In genomic region chr18:49846718-49847470, GRCh38 we compare ENCODE assay signal across 18 cellular contexts. TPM values are rescaled to one million over a fixed set of nuclear protein-coding genes. Genes with fewer than 3 reads are reported as not detected.
DNase-seq lines count a peak whose midpoint lies in the region; ATAC-seq and TF ChIP-seq lines count a peak whose summit lies in the region.
"Had no signal": no experiment of that assay in that cellular context is flagged by ENCODE, and none has a peak within 500 bp of the region (broad histone marks: within the 10 kb centered on the region; RNA-seq: fewer than 3 reads in every experiment).

No MANE protein-coding gene starts in this region.

- peaks cover 6% of the 10 kb centered on the region for H3K27me3 Mint-ChIP-seq in activated naive CD8-positive, alpha-beta T cell treated with anti-CD3 and anti-CD28 coated beads, Interleukin-2, amount 10 ng/mL, durations not matched to agents 7 days and 5 days
- peaks cover 9% of the 10 kb centered on the region for H3K27me3 Mint-ChIP-seq in activated naive CD8-positive, alpha-beta T cell treated with anti-CD3 and anti-CD28 coated beads for 36 hours
- peaks cover 7% of the 10 kb centered on the region for H3K27me3 Mint-ChIP-seq in activated CD4-positive, alpha-beta T cell treated with anti-CD3 and anti-CD28 coated beads, Interleukin-2, amount 10 ng/mL, durations not matched to agents 7 days and 5 days
- H3K27me3 Mint-ChIP-seq: stimulated activated naive CD8-positive, alpha-beta T cell treated with anti-CD3 and anti-CD28 coated beads, Interleukin-15, Interleukin-2, amounts not matched to agents 100 ng/mL and 50 ng/mL, for 24 hours had no signal

- CTCF ChIA-PET in activated CD4-positive, alpha-beta T cell treated with anti-CD3 and anti-CD28 coated beads, Interleukin-2, amount 10 ng/mL, durations not matched to agents 7 days and 5 days (lab: Charles Lee), result interaction anchor here (1.0 kb wide), 1 partner anchor 343 kb away, joined by 4 read pairs; no protein-coding TSS in a partner anchor

- H3K36me3 Mint-ChIP-seq in activated naive CD8-positive, alpha-beta T cell treated with anti-CD3 and anti-CD28 coated beads, Interleukin-2, amount 10 ng/mL, durations not matched to agents 7 days and 5 days, result no peaks in the 10 kb centered on the region
- H3K36me3 Mint-ChIP-seq in activated naive CD8-positive, alpha-beta T cell treated with anti-CD3 and anti-CD28 coated beads for 36 hours, result no peaks in the 10 kb centered on the region
- no peaks in the 10 kb centered on the region for H3K36me3 Mint-ChIP-seq in activated CD4-positive, alpha-beta T cell treated with anti-CD3 and anti-CD28 coated beads, Interleukin-2, amount 10 ng/mL, durations not matched to agents 7 days and 5 days (ENCODE audit: low read depth)
- H3K36me3 Mint-ChIP-seq: naive B cell, T-cell had no signal

- DNase-seq in activated naive CD8-positive, alpha-beta T cell treated with anti-CD3 and anti-CD28 coated beads, Interleukin-2, amount 10 ng/mL, durations not matched to agents 7 days and 5 days, result no peak
- no peak for DNase-seq in activated naive CD8-positive, alpha-beta T cell treated with anti-CD3 and anti-CD28 coated beads for 36 hours
- DNase-seq in NCI-H187 treated with DMSO at 0.1 percent for 48 hours (lab: John Stamatoyannopoulos, UW) (peak; percentile 23), colonic mucosa (peak; percentile 15), vagina (ENCODE audit: extremely low spot score in 2 of 2) (peak; percentile 77 to 85)
- DNase-seq in activated CD4-positive, alpha-beta T cell treated with anti-CD3 and anti-CD28 coated beads, Interleukin-2, amount 10 ng/mL, durations not matched to agents 7 days and 5 days, result no peak
- DNase-seq in effector memory CD4-positive, alpha-beta T cell, result no peak
- DNase-seq: activated CD4-positive, alpha-beta T cell treated with anti-CD3 and anti-CD28 coated beads for 48 hours; activated effector memory CD4-positive, alpha-beta T cell treated with Interleukin-2 at 50 U/mL for 16 hours; DMS153; naive B cell; ovary; stimulated activated CD4-positive, alpha-beta T cell treated with anti-CD3 and anti-CD28 coated beads, Interleukin-1b, Interleukin-23, amount 100 ng/mL, for 48 hours; T-cell; upper lobe of left lung had no signal

- no peak overlapping the region for H3K9ac ChIP-seq in colonic mucosa (ENCODE audit: low read depth in 2 of 2, low read length in 2 of 2)

- TF ChIP-seq CTCF in colonic mucosa (IDR thresholded peaks at IDR 0.05) (no peak), vagina (IDR thresholded peaks at IDR 0.05) (no peak)

- H3K4me3 Mint-ChIP-seq in activated naive CD8-positive, alpha-beta T cell treated with anti-CD3 and anti-CD28 coated beads, Interleukin-2, amount 10 ng/mL, durations not matched to agents 7 days and 5 days, result no peak overlapping the region
- no peak overlapping the region for H3K4me3 Mint-ChIP-seq in activated naive CD8-positive, alpha-beta T cell treated with anti-CD3 and anti-CD28 coated beads for 36 hours
- no peak overlapping the region for H3K4me3 Mint-ChIP-seq in activated CD4-positive, alpha-beta T cell treated with anti-CD3 and anti-CD28 coated beads, Interleukin-2, amount 10 ng/mL, durations not matched to agents 7 days and 5 days
- H3K4me3 Mint-ChIP-seq: naive B cell; stimulated activated naive CD8-positive, alpha-beta T cell treated with anti-CD3 and anti-CD28 coated beads, Interleukin-15, Interleukin-2, amounts not matched to agents 100 ng/mL and 50 ng/mL, for 24 hours; T-cell had no signal

- peak overlapping the region; percentile 58 for H3K27ac Mint-ChIP-seq in activated naive CD8-positive, alpha-beta T cell treated with anti-CD3 and anti-CD28 coated beads, Interleukin-2, amount 10 ng/mL, durations not matched to agents 7 days and 5 days
- no peak overlapping the region for H3K27ac Mint-ChIP-seq in activated naive CD8-positive, alpha-beta T cell treated with anti-CD3 and anti-CD28 coated beads for 36 hours
- H3K27ac Mint-ChIP-seq in activated CD4-positive, alpha-beta T cell treated with anti-CD3 and anti-CD28 coated beads, Interleukin-2, amount 10 ng/mL, durations not matched to agents 7 days and 5 days, result no peak overlapping the region
- H3K27ac Mint-ChIP-seq: stimulated activated naive CD8-positive, alpha-beta T cell treated with anti-CD3 and anti-CD28 coated beads, Interleukin-15, Interleukin-2, amounts not matched to agents 100 ng/mL and 50 ng/mL, for 24 hours; T-cell had no signal

- H3K9me3 ChIP-seq in colonic mucosa (no peaks in the 10 kb centered on the region), vagina (no peaks in the 10 kb centered on the region)
- H3K9me3 ChIP-seq in effector memory CD4-positive, alpha-beta T cell (ENCODE audit: control insufficient read depth, low read length), result no peaks in the 10 kb centered on the region
- H3K9me3 ChIP-seq: ovary, upper lobe of left lung had no signal

- H3K4me3 ChIP-seq in colonic mucosa (no peak overlapping the region), vagina (no peak overlapping the region)
- H3K4me3 ChIP-seq in effector memory CD4-positive, alpha-beta T cell (ENCODE audit: insufficient read depth, low read depth, low read length, poor library complexity, severe bottlenecking), result no peak overlapping the region
- H3K4me3 ChIP-seq: coronary artery, ovary, upper lobe of left lung had no signal

- H3K27ac ChIP-seq in colonic mucosa (no peak overlapping the region), vagina (no peak overlapping the region)
- H3K27ac ChIP-seq in effector memory CD4-positive, alpha-beta T cell (ENCODE audit: insufficient read depth, low read length, poor library complexity, severe bottlenecking), result no peak overlapping the region
- H3K27ac ChIP-seq: coronary artery, ovary, upper lobe of left lung had no signal

- H3K27me3 ChIP-seq in colonic mucosa, result no peaks in the 10 kb centered on the region
- no peaks in the 10 kb centered on the region for H3K27me3 ChIP-seq in vagina
- no peaks in the 10 kb centered on the region for H3K27me3 ChIP-seq in effector memory CD4-positive, alpha-beta T cell (replicated peaks; ENCODE audit: control insufficient read depth, insufficient read depth, low read length, poor library complexity, severe bottlenecking)
- H3K27me3 ChIP-seq: ovary, upper lobe of left lung had no signal

- H3K4me1 ChIP-seq in colonic mucosa (peaks cover 11% of the 10 kb centered on the region), vagina (peaks cover 10% of the 10 kb centered on the region)
- H3K4me1 ChIP-seq in effector memory CD4-positive, alpha-beta T cell (ENCODE audit: control insufficient read depth, insufficient read depth, low read length, poor library complexity, severe bottlenecking), result no peaks in the 10 kb centered on the region

- peaks cover 4% of the 10 kb centered on the region for H3K4me1 Mint-ChIP-seq in activated naive CD8-positive, alpha-beta T cell treated with anti-CD3 and anti-CD28 coated beads, Interleukin-2, amount 10 ng/mL, durations not matched to agents 7 days and 5 days
- no peaks in the 10 kb centered on the region for H3K4me1 Mint-ChIP-seq in activated naive CD8-positive, alpha-beta T cell treated with anti-CD3 and anti-CD28 coated beads for 36 hours
- peaks cover 5% of the 10 kb centered on the region for H3K4me1 Mint-ChIP-seq in activated CD4-positive, alpha-beta T cell treated with anti-CD3 and anti-CD28 coated beads, Interleukin-2, amount 10 ng/mL, durations not matched to agents 7 days and 5 days
- H3K4me1 Mint-ChIP-seq: T-cell had no signal

- no peak for ATAC-seq in activated naive CD8-positive, alpha-beta T cell treated with anti-CD3 and anti-CD28 coated beads, Interleukin-2, amount 10 ng/mL, durations not matched to agents 7 days and 5 days (ENCODE audit: low read depth)
- no peak for ATAC-seq in GM21576 (IDR thresholded peaks at IDR 0.05; ENCODE audit: unreplicated experiment)
- ATAC-seq: T-cell had no signal

- no peaks in the 10 kb centered on the region for H3K9me3 Mint-ChIP-seq in activated naive CD8-positive, alpha-beta T cell treated with anti-CD3 and anti-CD28 coated beads, Interleukin-2, amount 10 ng/mL, durations not matched to agents 7 days and 5 days
- no peaks in the 10 kb centered on the region for H3K9me3 Mint-ChIP-seq in activated naive CD8-positive, alpha-beta T cell treated with anti-CD3 and anti-CD28 coated beads for 36 hours
- no peaks in the 10 kb centered on the region for H3K9me3 Mint-ChIP-seq in activated CD4-positive, alpha-beta T cell treated with anti-CD3 and anti-CD28 coated beads, Interleukin-2, amount 10 ng/mL, durations not matched to agents 7 days and 5 days
- H3K9me3 Mint-ChIP-seq: naive B cell; stimulated activated naive CD8-positive, alpha-beta T cell treated with anti-CD3 and anti-CD28 coated beads, Interleukin-15, Interleukin-2, amounts not matched to agents 100 ng/mL and 50 ng/mL, for 24 hours; T-cell had no signal

- TF ChIP-seq POLR2A in vagina (IDR thresholded peaks at IDR 0.05), result no peak

- intact Hi-C loops in colonic mucosa (cut with DNase I) (no loop called here), vagina (cut with DNase I) (no loop called here)

- no peaks in the 10 kb centered on the region for H3K36me3 ChIP-seq in colonic mucosa
- no peaks in the 10 kb centered on the region for H3K36me3 ChIP-seq in vagina
- no peaks in the 10 kb centered on the region for H3K36me3 ChIP-seq in effector memory CD4-positive, alpha-beta T cell (ENCODE audit: control insufficient read depth, insufficient read depth, low read length)
- H3K36me3 ChIP-seq: ovary, upper lobe of left lung had no signal

- POLR2A ChIA-PET in activated naive CD8-positive, alpha-beta T cell treated with anti-CD3 and anti-CD28 coated beads, Interleukin-2, amount 10 ng/mL, durations not matched to agents 7 days and 5 days (lab: Charles Lee), result no interaction called here
- POLR2A ChIA-PET in activated CD4-positive, alpha-beta T cell treated with anti-CD3 and anti-CD28 coated beads, Interleukin-2, amount 10 ng/mL, durations not matched to agents 7 days and 5 days (lab: Charles Lee), result no interaction called here

RNA-seq across cellular contexts. Expression of gene ACAA2, which starts 33.6 kb away (rescaled TPM):
- 10 to 100 TPM; 83.3 to 86.9 TPM for total RNA-seq in activated naive CD8-positive, alpha-beta T cell treated with anti-CD3 and anti-CD28 coated beads, Interleukin-2, amount 10 ng/mL, durations not matched to agents 7 days and 5 days
- total RNA-seq in activated naive CD8-positive, alpha-beta T cell treated with anti-CD3 and anti-CD28 coated beads for 36 hours, result 10 to 100 TPM; 76.3 to 80.3 TPM
- total RNA-seq in colonic mucosa (100 to 1,000 TPM; 152 to 276 TPM), vagina (50.6 TPM)
- 10 to 100 TPM; 88.3 to 91.2 TPM for total RNA-seq in activated CD4-positive, alpha-beta T cell treated with anti-CD3 and anti-CD28 coated beads, Interleukin-2, amount 10 ng/mL, durations not matched to agents 7 days and 5 days

Comparison
In these comparisons a context has a peak if more than half of its experiments do, and no peak if none do; other contexts are left out.
1. DNase-seq: peak in NCI-H187 treated with DMSO at 0.1 percent for 48 hours (single experiment), colonic mucosa (single experiment) and vagina (2 of 2); none in activated naive CD8-positive, alpha-beta T cell treated with anti-CD3 and anti-CD28 coated beads, Interleukin-2, amount 10 ng/mL, durations not matched to agents 7 days and 5 days (single experiment), activated naive CD8-positive, alpha-beta T cell treated with anti-CD3 and anti-CD28 coated beads for 36 hours (single experiment), activated CD4-positive, alpha-beta T cell treated with anti-CD3 and anti-CD28 coated beads, Interleukin-2, amount 10 ng/mL, durations not matched to agents 7 days and 5 days (single experiment) and effector memory CD4-positive, alpha-beta T cell (0 of 3).